ENCODE assay signal across 9 cellular contexts in the genomic region with DNA sequence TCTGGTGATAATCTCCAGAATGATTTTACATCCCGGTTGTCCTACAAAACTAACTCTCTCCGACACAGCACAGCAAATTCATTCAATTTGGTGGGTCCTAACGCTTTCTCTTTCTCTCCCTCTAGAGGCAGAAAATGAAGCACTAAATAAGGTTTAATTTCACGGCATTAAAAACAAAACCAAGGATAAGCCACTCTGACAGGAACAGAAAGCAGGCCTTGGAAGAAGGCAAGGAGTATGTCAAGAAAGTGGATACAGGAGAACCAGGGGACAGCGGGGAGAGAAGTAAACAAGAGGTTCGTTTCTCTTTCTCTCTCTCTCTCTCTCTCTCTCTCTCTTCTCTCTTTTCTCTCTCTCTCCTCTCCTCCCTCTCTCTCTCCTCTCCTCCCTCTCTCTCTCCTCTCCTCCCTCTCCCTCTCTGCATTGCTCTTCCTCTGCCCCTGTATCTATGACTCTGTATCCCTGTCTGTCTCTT. TPM values are rescaled to one million over a fixed set of nuclear protein-coding genes. Genes with fewer than 3 reads are reported as not detected.
DNase-seq lines count a peak whose midpoint lies in the region; ATAC-seq, FAIRE-seq and TF ChIP-seq lines count a peak whose summit lies in the region.
"Had no signal": no experiment of that assay in that cellular context is flagged by ENCODE, and none has a peak within 500 bp of the region (broad histone marks: within the 10 kb centered on the region; RNA-seq: fewer than 3 reads in every experiment).

No MANE protein-coding gene starts in this region.

- TF ChIP-seq RAD21 in A549 (conservative IDR thresholded peaks at IDR 0.05 in 1 of 2, IDR thresholded peaks at IDR 0.05 in 1 of 2): peak; percentile 33 to 34; a peak in 1 of 5 replicates

- no peak for TF ChIP-seq EP300 in A549 (IDR thresholded peaks at IDR 0.05)

- POLR2A ChIA-PET in A549 (lab: Yijun Ruan, JAX): no interaction called here

- H3K9me3 ChIP-seq in A549 (no peaks in the 10 kb centered on the region), body of pancreas (no peaks in the 10 kb centered on the region), mucosa of descending colon (no peaks in the 10 kb centered on the region), MG63 (no peaks in the 10 kb centered on the region)

- H3K4me2 ChIP-seq in A549: 0 out of 3 replicates have a peak overlapping the region, but pooled peaks have one; percentile 21

- TF ChIP-seq POLR2A in A549 (IDR thresholded peaks at IDR 0.05; ENCODE audit: low read length) (no peak), body of pancreas (IDR thresholded peaks at IDR 0.05) (no peak)

- TF ChIP-seq CTCF in A549 (IDR thresholded peaks at IDR 0.05) (peak; percentile 32), body of pancreas (IDR thresholded peaks at IDR 0.05) (peak in 5 of 7 experiments; percentile 11 to 56 (median 31)), mucosa of descending colon (IDR thresholded peaks at IDR 0.05) (no peak)

- no peaks in the 10 kb centered on the region for H3K36me3 ChIP-seq in body of pancreas (replicated peaks in 1 of 2; ENCODE audit: insufficient read depth in 1 of 2, low read depth in 2 of 2)
- H3K36me3 ChIP-seq in mucosa of descending colon (ENCODE audit: low read depth): no peaks in the 10 kb centered on the region
- no peaks in the 10 kb centered on the region for H3K36me3 ChIP-seq in MG63

- FAIRE-seq in A549 (lab: Jason Lieb, UNC): no peak
- FAIRE-seq: keratinocyte had no signal

- WGBS in A549 (ENCODE audit: missing lambda C conversion rate): 58% methylated on average over 6 of the region's 6 CpGs
- 34% methylated on average over 6 of the region's 6 CpGs for WGBS in body of pancreas, 2 donors

- H3K27ac ChIP-seq in A549 (no peak overlapping the region), body of pancreas (peak overlapping the region in 2 of 4 donors; percentile 32 to 60)

- H3K4me3 ChIP-seq in A549 (no peak overlapping the region), body of pancreas (no peak overlapping the region), mucosa of descending colon (no peak overlapping the region), MG63 (no peak overlapping the region)

- H3K27me3 ChIP-seq in body of pancreas (no peaks in the 10 kb centered on the region), MG63 (no peaks in the 10 kb centered on the region)

- H3K4me1 ChIP-seq in A549: no peaks in the 10 kb centered on the region
- no peaks in the 10 kb centered on the region for H3K4me1 ChIP-seq in body of pancreas
- H3K4me1 ChIP-seq in mucosa of descending colon (ENCODE audit: low read depth): no peaks in the 10 kb centered on the region

- CTCF ChIA-PET in A549 (lab: Yijun Ruan, JAX): interaction anchor here (0.5 kb wide), 1 partner anchor 80 kb away, joined by 3 read pairs; no protein-coding TSS in a partner anchor

- intact Hi-C loops in body of pancreas (cut with DNase I): no loop called here
- intact Hi-C loops in mucosa of descending colon (cut with DNase I, micrococcal nuclease): no loop called here

- peak in 1 of 2 experiments; percentile 10 for DNase-seq in A549 (ENCODE audit: low read depth in 1 of 2, low spot score in 1 of 2)
- no peak for DNase-seq in body of pancreas
- DNase-seq in mucosa of descending colon: no peak
- no peak for DNase-seq in activated naive CD4-positive, alpha-beta T cell treated with Interleukin-2 at 50 U/mL for 16 hours
- no peak for DNase-seq in NCI-H2029 (lab: John Stamatoyannopoulos, UW)
- no peak for DNase-seq in MG63

- ATAC-seq in A549 (peak; percentile 45 to 76; a peak in 4 of 6 replicates), HG02571 (IDR thresholded peaks at IDR 0.05; ENCODE audit: unreplicated experiment) (peak; percentile 2), body of pancreas (peak; percentile 43), mucosa of descending colon (peak; percentile 14), GM21381 (IDR thresholded peaks at IDR 0.05; ENCODE audit: unreplicated experiment) (no peak)

TF ChIP-seq in A549, 52 proteins besides CTCF, POLR2A, EP300 and RAD21:
- TF ChIP-seq FOSB (CRISPR knock-in tag; IDR thresholded peaks at IDR 0.05) (no peak), SMC3 (IDR thresholded peaks at IDR 0.05) (peak; percentile 36; the same call in 2 of the 3 replicates)
- TF ChIP-seq, protein P1, sequence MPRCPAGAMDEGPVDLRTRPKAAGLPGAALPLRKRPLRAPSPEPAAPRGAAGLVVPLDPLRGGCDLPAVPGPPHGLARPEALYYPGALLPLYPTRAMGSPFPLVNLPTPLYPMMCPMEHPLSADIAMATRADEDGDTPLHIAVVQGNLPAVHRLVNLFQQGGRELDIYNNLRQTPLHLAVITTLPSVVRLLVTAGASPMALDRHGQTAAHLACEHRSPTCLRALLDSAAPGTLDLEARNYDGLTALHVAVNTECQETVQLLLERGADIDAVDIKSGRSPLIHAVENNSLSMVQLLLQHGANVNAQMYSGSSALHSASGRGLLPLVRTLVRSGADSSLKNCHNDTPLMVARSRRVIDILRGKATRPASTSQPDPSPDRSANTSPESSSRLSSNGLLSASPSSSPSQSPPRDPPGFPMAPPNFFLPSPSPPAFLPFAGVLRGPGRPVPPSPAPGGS (IDR thresholded peaks at IDR 0.05): no peak
TF ChIP-seq in A549: peak in this region for 1.

RNA-seq across cellular contexts. Expression of gene EBF1, which starts 49.8 kb away (rescaled TPM):
- polyA plus RNA-seq in A549 (2011; rRNA removed) (1.8 and 2.4 TPM in 2 replicates), A549 (2017; fragmentation: RNase III; extraction: RNeasy Plus Mini Kit Qiagen cat#74134 plus additional on column Dnase treatment) (0.33 to 0.50 TPM (median 0.44 TPM) in 3 replicates)
- polyA plus RNA-seq in A549 (2012; cell fraction: cytosol; rRNA removed): 0.79 and 0.81 TPM in 2 replicates
- polyA plus RNA-seq in A549 (2012; cell fraction: nucleus; rRNA removed): 1.4 and 1.8 TPM in 2 replicates
- 11.9 and 13.0 TPM in 2 replicates for polyA minus RNA-seq in A549 (2011; rRNA and poly(A)+ RNA removed)
- total RNA-seq in body of pancreas (1 to 10 TPM; 5.4 to 6.6 TPM), mucosa of descending colon (10 to 100 TPM in 1 of 3 donors, 1 to 10 TPM in 2; 3.8 to 16.6 (median 7.5) TPM)
- 1.7 and 5.1 TPM in 2 replicates for total RNA-seq in MG63 (2014; rRNA removed; shearing (Covaris generic); ENCODE audit: low replicate concordance)
- polyA plus RNA-seq: keratinocyte had no signal
